1 cellular context compared by ENCODE assay signal in the genomic region with DNA sequence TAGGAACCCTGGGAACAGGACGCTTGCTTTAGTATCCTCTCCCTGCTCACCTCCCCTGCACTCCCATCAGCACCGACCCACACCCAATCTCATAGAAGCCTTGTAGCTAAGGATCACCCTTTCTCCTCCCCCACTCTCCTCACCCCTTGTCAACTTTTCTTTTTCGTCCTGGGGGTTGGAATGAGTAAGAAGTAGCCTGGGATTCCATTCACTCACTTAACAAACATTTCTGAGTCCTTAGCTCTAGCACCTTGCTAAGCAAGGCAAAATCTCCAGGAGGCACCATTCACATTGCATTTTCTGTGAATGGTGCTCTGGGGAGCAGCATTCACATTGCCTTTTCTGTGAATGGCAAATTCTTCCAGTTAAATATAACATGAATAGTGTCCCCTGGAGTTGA.
TF ChIP-seq lines count a peak whose summit lies in the region.

No MANE protein-coding gene starts in this region.

TF ChIP-seq in SK-N-SH, 30 proteins besides CTCF, POLR2A, EP300 and RAD21 (continued from another document):
- TF ChIP-seq, protein P1, sequence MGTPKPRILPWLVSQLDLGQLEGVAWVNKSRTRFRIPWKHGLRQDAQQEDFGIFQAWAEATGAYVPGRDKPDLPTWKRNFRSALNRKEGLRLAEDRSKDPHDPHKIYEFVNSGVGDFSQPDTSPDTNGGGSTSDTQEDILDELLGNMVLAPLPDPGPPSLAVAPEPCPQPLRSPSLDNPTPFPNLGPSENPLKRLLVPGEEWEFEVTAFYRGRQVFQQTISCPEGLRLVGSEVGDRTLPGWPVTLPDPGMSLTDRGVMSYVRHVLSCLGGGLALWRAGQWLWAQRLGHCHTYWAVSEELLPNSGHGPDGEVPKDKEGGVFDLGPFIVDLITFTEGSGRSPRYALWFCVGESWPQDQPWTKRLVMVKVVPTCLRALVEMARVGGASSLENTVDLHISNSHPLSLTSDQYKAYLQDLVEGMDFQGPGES (IDR thresholded peaks at IDR 0.05; ENCODE audit: low read depth, low read length) = no peak
- TF ChIP-seq TEAD4 (IDR thresholded peaks at IDR 0.05; ENCODE audit: borderline replicate concordance, insufficient read depth) = no peak
- no peak for TF ChIP-seq FOXJ3 (CRISPR knock-in tag; IDR thresholded peaks at IDR 0.05)
